In the genomic region with DNA sequence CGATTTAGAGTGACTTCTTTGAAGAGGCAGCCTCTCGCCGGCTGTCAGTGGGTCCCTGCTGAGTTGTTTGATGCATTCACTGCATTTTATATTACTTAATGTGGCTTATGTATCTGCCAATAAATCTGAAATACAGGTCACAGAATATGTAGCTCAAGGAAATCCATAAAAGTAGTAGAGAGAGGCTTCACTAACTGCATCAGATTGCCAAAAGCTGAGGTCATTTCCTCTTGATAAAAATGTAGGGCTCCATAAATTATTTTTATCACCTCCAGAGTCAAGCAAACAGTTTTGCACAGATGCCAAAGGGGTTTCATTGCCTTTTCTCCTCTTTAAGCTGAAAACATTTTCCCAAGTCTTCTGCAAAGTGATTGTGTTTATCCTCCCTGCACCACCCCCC, we compare ENCODE assay signal across 18 cellular contexts. TPM values are rescaled to one million over a fixed set of nuclear protein-coding genes. Genes with fewer than 3 reads are reported as not detected.
DNase-seq lines count a peak whose midpoint lies in the region; ATAC-seq and TF ChIP-seq lines count a peak whose summit lies in the region.
"Had no signal": no experiment of that assay in that cellular context is flagged by ENCODE, and none has a peak within 500 bp of the region (broad histone marks: within the 10 kb centered on the region; RNA-seq: fewer than 3 reads in every experiment).

No MANE protein-coding gene starts in this region.

- H4K20me1 ChIP-seq in BLaER1 treated with 17β-estradiol and CSF1 and Interleukin-3, amounts not matched to agents 10 nM and 100 nM: no peaks in the 10 kb centered on the region

- H2BK15ac ChIP-seq in mesenchymal stem cell (ENCODE audit: low read depth, poor library complexity, severe bottlenecking): no peak overlapping the region

- no peak overlapping the region for H3K27ac ChIP-seq in BLaER1 treated with 17β-estradiol and CSF1 and Interleukin-3, amounts not matched to agents 10 nM and 100 nM
- H3K27ac ChIP-seq in RWPE2 (ENCODE audit: poor library complexity, severe bottlenecking) (peak overlapping the region; percentile 37), mesenchymal stem cell (ENCODE audit: low read length, poor library complexity, severe bottlenecking) (no peak overlapping the region)
- H3K27ac ChIP-seq: thoracic aorta had no signal

- no peak overlapping the region for H2AFZ ChIP-seq in mesenchymal stem cell (ENCODE audit: low read depth, low read length)
- H2AFZ ChIP-seq: GM23338 had no signal

- peaks cover 17 to 31% (median 24%) of the 10 kb centered on the region in 10 experiments for H3K4me1 ChIP-seq in BLaER1 treated with 17β-estradiol and CSF1 and Interleukin-3, amounts not matched to agents 10 nM and 100 nM
- H3K4me1 ChIP-seq in RWPE2 (ENCODE audit: insufficient read depth, poor library complexity, severe bottlenecking): peaks cover 24% of the 10 kb centered on the region
- no peaks in the 10 kb centered on the region for H3K4me1 ChIP-seq in mesenchymal stem cell (ENCODE audit: control insufficient read depth, insufficient read depth, low read depth, low read length)
- H3K4me1 ChIP-seq: Caco-2 had no signal

- no peak overlapping the region for H3K23ac ChIP-seq in mesenchymal stem cell (ENCODE audit: low read length in 2 of 2)

- no peaks in the 10 kb centered on the region for H3K9me3 ChIP-seq in BLaER1 treated with 17β-estradiol and CSF1 and Interleukin-3, amounts not matched to agents 10 nM and 100 nM (replicated peaks in 1 of 11)
- H3K9me3 ChIP-seq in RWPE2 (ENCODE audit: severe bottlenecking) (no peaks in the 10 kb centered on the region), mesenchymal stem cell (ENCODE audit: control insufficient read depth, low read length) (no peaks in the 10 kb centered on the region)
- H3K9me3 ChIP-seq: Caco-2, thoracic aorta had no signal

- H3K79me1 ChIP-seq in mesenchymal stem cell (replicated peaks; ENCODE audit: low read length, poor library complexity, severe bottlenecking): no peaks in the 10 kb centered on the region

- no peak overlapping the region for H2AK5ac ChIP-seq in mesenchymal stem cell (ENCODE audit: low read length, severe bottlenecking)

- no peak overlapping the region for H2BK120ac ChIP-seq in mesenchymal stem cell (ENCODE audit: low read depth, low read length)

- H3K4ac ChIP-seq in mesenchymal stem cell (ENCODE audit: low read depth in 1 of 2, low read length in 2 of 2): no peak overlapping the region

- peak overlapping the region in 10 of 11 experiments; percentile 9 to 52 (median 34); a peak in 15 of 22 replicates for H3K4me2 ChIP-seq in BLaER1 treated with 17β-estradiol and CSF1 and Interleukin-3, amounts not matched to agents 10 nM and 100 nM
- H3K4me2 ChIP-seq in mesenchymal stem cell (ENCODE audit: low read length, poor library complexity, severe bottlenecking): no peak overlapping the region
- H3K4me2 ChIP-seq: GM23338 had no signal

- TF ChIP-seq CTCF in RWPE2 (IDR thresholded peaks at IDR 0.05; ENCODE audit: poor library complexity, severe bottlenecking): no peak

- H3K36me3 ChIP-seq in BLaER1 treated with 17β-estradiol and CSF1 and Interleukin-3, amounts not matched to agents 10 nM and 100 nM: no peaks in the 10 kb centered on the region
- no peaks in the 10 kb centered on the region for H3K36me3 ChIP-seq in RWPE2 (ENCODE audit: low read depth)
- H3K36me3 ChIP-seq in mesenchymal stem cell (ENCODE audit: control insufficient read depth in 1 of 2, insufficient read depth in 2 of 2, low read depth in 1 of 2, low read length in 2 of 2): no peaks in the 10 kb centered on the region
- H3K36me3 ChIP-seq: thoracic aorta had no signal

- no peak overlapping the region for H3K4me3 ChIP-seq in BLaER1 treated with 17β-estradiol and CSF1 and Interleukin-3, amounts not matched to agents 10 nM and 100 nM
- H3K4me3 ChIP-seq in RWPE2 (ENCODE audit: severe bottlenecking) (no peak overlapping the region), mesenchymal stem cell (ENCODE audit: insufficient read depth in 1 of 2, low read depth in 1 of 2, low read length in 2 of 2) (no peak overlapping the region)
- H3K4me3 ChIP-seq: GM23338, thoracic aorta had no signal

- H3K18ac ChIP-seq in mesenchymal stem cell (ENCODE audit: low read depth in 1 of 2, low read length in 2 of 2): no peak overlapping the region

- H2BK12ac ChIP-seq in mesenchymal stem cell (ENCODE audit: low read length in 2 of 2): no peak overlapping the region

- H4K91ac ChIP-seq in mesenchymal stem cell (ENCODE audit: low read length): no peak overlapping the region

- no peak overlapping the region for H2BK5ac ChIP-seq in mesenchymal stem cell (ENCODE audit: low read depth, low read length, poor library complexity, severe bottlenecking)

- DNase-seq in HCEC 1CT (peak; percentile 43), RWPE2 (ENCODE audit: low spot score) (no peak), mesenchymal stem cell (peak; percentile 31), mesenteric fat pad (ENCODE audit: low spot score) (no peak)
- DNase-seq: activated CD4-positive, alpha-beta T cell treated with anti-CD3 and anti-CD28 coated beads, Interleukin-2, amount 10 ng/mL, durations not matched to agents 24 days and 14 days; activated CD8-positive, alpha-beta memory T cell treated with anti-CD3 and anti-CD28 coated beads, Interleukin-2, amount 50 U/mL, for 48 hours; activated gamma-delta T cell; Caco-2; effector memory CD8-positive, alpha-beta T cell; GF-D8; glutamatergic neuron; right cardiac atrium; RPMI8226 had no signal

- no peak overlapping the region for H4K8ac ChIP-seq in mesenchymal stem cell (ENCODE audit: low read length)

- no peak overlapping the region for H3K14ac ChIP-seq in mesenchymal stem cell (ENCODE audit: low read length in 2 of 2)

- H3K27me3 ChIP-seq in BLaER1 treated with 17β-estradiol and CSF1 and Interleukin-3, amounts not matched to agents 10 nM and 100 nM: no peaks in the 10 kb centered on the region
- H3K27me3 ChIP-seq in RWPE2 (ENCODE audit: insufficient read depth, poor library complexity, severe bottlenecking) (no peaks in the 10 kb centered on the region), mesenchymal stem cell (ENCODE audit: control insufficient read depth in 1 of 2, insufficient read depth in 1 of 2, low read length in 2 of 2) (peaks cover 0 to 29% of the 10 kb centered on the region in 2 experiments)

- ATAC-seq in RWPE2 (ENCODE audit: low read depth) (no peak), HG03457 (IDR thresholded peaks at IDR 0.05; ENCODE audit: unreplicated experiment) (no peak), HG03139 (IDR thresholded peaks at IDR 0.05; ENCODE audit: unreplicated experiment) (no peak)
- ATAC-seq: effector memory CD8-positive, alpha-beta T cell; GM23338; right cardiac atrium had no signal

- H3K9ac ChIP-seq in BLaER1 treated with 17β-estradiol and CSF1 and Interleukin-3, amounts not matched to agents 10 nM and 100 nM: no peak overlapping the region
- H3K9ac ChIP-seq in mesenchymal stem cell (ENCODE audit: low read length): no peak overlapping the region

- WGBS in mesenchymal stem cell: 90% methylated on average over 1 of the region's 3 CpGs

RNA-seq across cellular contexts. Expression of gene CCDC93, which starts 36.5 kb away (rescaled TPM):
- 13.9 TPM for polyA plus RNA-seq in mesenchymal stem cell (2013, experiment 1 of 2)
- polyA plus RNA-seq in mesenchymal stem cell (2013, experiment 2 of 2): 12.1 TPM
- total RNA-seq in mesenteric fat pad: 40.1 TPM

RNA-seq across cellular contexts. Expression of gene INSIG2, which starts 37.9 kb away (rescaled TPM):
- 10.1 TPM for polyA plus RNA-seq in mesenchymal stem cell (2013, experiment 1 of 2)
- 10.5 TPM for polyA plus RNA-seq in mesenchymal stem cell (2013, experiment 2 of 2)
- 21.5 TPM for total RNA-seq in mesenteric fat pad

Comparison
In these comparisons a context has a peak if more than half of its experiments do, and no peak if none do; other contexts are left out.
1. DNase-seq: peak in HCEC 1CT (single experiment) and mesenchymal stem cell (single experiment); none in RWPE2 (single experiment) and mesenteric fat pad (single experiment).